9 cellular contexts compared by ENCODE assay signal in genomic region chr2:172438064-172438421, GRCh38. TPM values are rescaled to one million over a fixed set of nuclear protein-coding genes. Genes with fewer than 3 reads are reported as not detected.
DNase-seq lines count a peak whose midpoint lies in the region; ATAC-seq and TF ChIP-seq lines count a peak whose summit lies in the region.
"Had no signal": no experiment of that assay in that cellular context is flagged by ENCODE, and none has a peak within 500 bp of the region (broad histone marks: within the 10 kb centered on the region; RNA-seq: fewer than 3 reads in every experiment).

No MANE protein-coding gene starts in this region.

- peaks cover 9% of the 10 kb centered on the region for H3K4me1 ChIP-seq in Karpas-422 (ENCODE audit: low read length)

- peak overlapping the region; percentile 55 for H3K4me2 ChIP-seq in Karpas-422 (ENCODE audit: low read depth, low read length, poor library complexity, severe bottlenecking)

- no peaks in the 10 kb centered on the region; the same call in 1 of the 2 replicates for H3K27me3 ChIP-seq in Karpas-422 (ENCODE audit: low read length)
- H3K27me3 ChIP-seq in WERI-Rb-1 (ENCODE audit: insufficient read depth, low read depth, severe bottlenecking): no peaks in the 10 kb centered on the region

- no peaks in the 10 kb centered on the region for H4K20me1 ChIP-seq in Karpas-422 (ENCODE audit: insufficient read depth, low read depth, low read length)

- ATAC-seq in GM21529 (IDR thresholded peaks at IDR 0.05; ENCODE audit: unreplicated experiment): peak; percentile 17

- no peaks in the 10 kb centered on the region for H3K79me2 ChIP-seq in Karpas-422 (ENCODE audit: low read length)

- no peaks in the 10 kb centered on the region for H3K36me3 Mint-ChIP-seq in activated naive CD4-positive, alpha-beta T cell treated with anti-CD3 and anti-CD28 coated beads for 36 hours (ENCODE audit: low read depth)

- no peaks in the 10 kb centered on the region for H3K9me2 ChIP-seq in Karpas-422 (replicated peaks; ENCODE audit: insufficient read depth, low read length)

- no peaks in the 10 kb centered on the region for H3K9me3 Mint-ChIP-seq in activated naive CD4-positive, alpha-beta T cell treated with anti-CD3 and anti-CD28 coated beads for 36 hours

- CTCF ChIA-PET in activated naive CD4-positive, alpha-beta T cell treated with anti-CD3 and anti-CD28 coated beads for 36 hours (lab: Charles Lee): interaction anchor here (1.0 to 10.6 kb wide), 5 partner anchors 8 to 26 kb away, joined by 4 to 145 read pairs (median 8); partner anchors contain the start of gene ITGA6

- no peak for DNase-seq in Karpas-422
- peak; percentile 83 for DNase-seq in activated naive CD4-positive, alpha-beta T cell treated with anti-CD3 and anti-CD28 coated beads for 36 hours
- DNase-seq in stimulated activated CD4-positive, alpha-beta T cell treated with anti-CD3 and anti-CD28 coated beads, TNF-alpha, amount 100 ng/mL, for 24 hours (ENCODE audit: low read depth in 3 of 3): peak in 2 of 3 experiments; percentile 41 to 58
- no peak for DNase-seq in AG08395 (ENCODE audit: low spot score)
- no peak for DNase-seq in NCI-H69 (lab: John Stamatoyannopoulos, UW)
- no peak for DNase-seq in WERI-Rb-1
- DNase-seq: NCI-H524 treated with DMSO at 0.1 percent for 48 hours had no signal

- H3K4me3 ChIP-seq in Karpas-422 (ENCODE audit: low read length) (peak overlapping the region; percentile 41; the same call in 1 of the 2 replicates), WERI-Rb-1 (ENCODE audit: low read depth, low read length) (no peak overlapping the region)
- H3K4me3 ChIP-seq: lung had no signal

- no peak overlapping the region for H3K27ac Mint-ChIP-seq in activated naive CD4-positive, alpha-beta T cell treated with anti-CD3 and anti-CD28 coated beads for 36 hours

- no peaks in the 10 kb centered on the region for H3K9me3 ChIP-seq in Karpas-422 (ENCODE audit: low read length)
- H3K9me3 ChIP-seq in WERI-Rb-1 (ENCODE audit: severe bottlenecking): no peaks in the 10 kb centered on the region

- no peaks in the 10 kb centered on the region for H3K27me3 Mint-ChIP-seq in activated naive CD4-positive, alpha-beta T cell treated with anti-CD3 and anti-CD28 coated beads for 36 hours (ENCODE audit: low read depth)

- no peak for TF ChIP-seq CTCF in WERI-Rb-1 (IDR thresholded peaks at IDR 0.05; ENCODE audit: low read depth, low read length)

- peak overlapping the region; percentile 19; the same call in 1 of the 2 replicates for H3K9ac ChIP-seq in Karpas-422 (ENCODE audit: low read length)

- H3K27ac ChIP-seq in Karpas-422 (ENCODE audit: low read length) (no peak overlapping the region), WERI-Rb-1 (no peak overlapping the region)

- H2AFZ ChIP-seq in Karpas-422 (ENCODE audit: low read length): peak overlapping the region; percentile 36; the same call in 1 of the 2 replicates

- H3K36me3 ChIP-seq in Karpas-422 (ENCODE audit: insufficient read depth, low read length): no peaks in the 10 kb centered on the region
- no peaks in the 10 kb centered on the region for H3K36me3 ChIP-seq in WERI-Rb-1

- H3K4me1 Mint-ChIP-seq in activated naive CD4-positive, alpha-beta T cell treated with anti-CD3 and anti-CD28 coated beads for 36 hours (ENCODE audit: low read depth): peaks cover 65% of the 10 kb centered on the region

- no peak overlapping the region for H3K4me3 Mint-ChIP-seq in activated naive CD4-positive, alpha-beta T cell treated with anti-CD3 and anti-CD28 coated beads for 36 hours

- intact Hi-C loops in activated naive CD4-positive, alpha-beta T cell treated with anti-CD3 and anti-CD28 coated beads for 36 hours (cut with micrococcal nuclease): loop anchor here (1.0 to 10.0 kb wide), 5 partner anchors 8 to 1123 kb away; partner anchors contain the start of gene SLC25A12

RNA-seq across cellular contexts. Expression of gene ITGA6, which starts 10.7 kb away (rescaled TPM):
- total RNA-seq in Karpas-422 (2014; rRNA removed; shearing (Covaris generic); ENCODE audit: low replicate concordance): 0.37 and 0.94 TPM in 2 replicates
- total RNA-seq in activated naive CD4-positive, alpha-beta T cell treated with anti-CD3 and anti-CD28 coated beads for 36 hours: 10 to 100 TPM; 16.5 to 16.8 TPM

Comparison
In these comparisons a context has a peak if more than half of its experiments do, and no peak if none do; other contexts are left out.
1. DNase-seq: peak in activated naive CD4-positive, alpha-beta T cell treated with anti-CD3 and anti-CD28 coated beads for 36 hours (single experiment) and stimulated activated CD4-positive, alpha-beta T cell treated with anti-CD3 and anti-CD28 coated beads, TNF-alpha, amount 100 ng/mL, for 24 hours (2 of 3); none in Karpas-422 (single experiment), AG08395 (single experiment), NCI-H69 (single experiment) and WERI-Rb-1 (single experiment).